8 cellular contexts compared by ENCODE assay signal in genomic region chr19:12995596-12996541, GRCh38. TPM values are rescaled to one million over a fixed set of nuclear protein-coding genes. Genes with fewer than 3 reads are reported as not detected.
DNase-seq lines count a peak whose midpoint lies in the region; ATAC-seq and TF ChIP-seq lines count a peak whose summit lies in the region.

No MANE protein-coding gene starts in this region.

- H3K4me3 ChIP-seq in gastrocnemius medialis: peak overlapping the region; percentile 63 to 86 (median 80)

- peak; percentile 25 for DNase-seq in stimulated activated CD4-positive, alpha-beta T cell treated with anti-CD3 and anti-CD28 coated beads, Interleukin-12 subunit alpha, Interleukin-12 subunit beta, amount 100 ng/mL, for 4 hours
- no peak for DNase-seq in stimulated activated CD4-positive, alpha-beta T cell treated with anti-CD3 and anti-CD28 coated beads, Interleukin-2, amount 100 ng/mL, for 24 hours
- DNase-seq in left ventricle myocardium superior: peak; percentile 64
- no peak for DNase-seq in gastrocnemius medialis
- DNase-seq in NCI-H2171 treated with DMSO at 0.1 percent for 48 hours (lab: John Stamatoyannopoulos, UW): no peak

- H3K9me3 ChIP-seq in gastrocnemius medialis: no peaks in the 10 kb centered on the region

- H3K27ac Mint-ChIP-seq in activated T-helper 17 cell treated with anti-CD3 and anti-CD28 coated beads, Interleukin-2, amount 50 U/mL, for 72 hours: no peak overlapping the region

- peak overlapping the region; percentile 29 for H3K4me3 Mint-ChIP-seq in activated T-helper 17 cell treated with anti-CD3 and anti-CD28 coated beads, Interleukin-2, amount 50 U/mL, for 72 hours

- H3K27ac ChIP-seq in gastrocnemius medialis: peak overlapping the region; percentile 97 to 100 (median 99)

- no peaks in the 10 kb centered on the region for H3K27me3 ChIP-seq in gastrocnemius medialis

- H3K36me3 ChIP-seq in gastrocnemius medialis: no peaks in the 10 kb centered on the region

- no peaks in the 10 kb centered on the region for H3K9me3 Mint-ChIP-seq in activated T-helper 17 cell treated with anti-CD3 and anti-CD28 coated beads, Interleukin-2, amount 50 U/mL, for 72 hours

- no peak for TF ChIP-seq CTCF in gastrocnemius medialis (IDR thresholded peaks at IDR 0.05 in 4 of 5, conservative IDR thresholded peaks at IDR 0.05 in 1 of 5)

- intact Hi-C loops in left ventricle myocardium superior (cut with micrococcal nuclease): no loop called here
- intact Hi-C loops in gastrocnemius medialis (cut with DNase I; ENCODE audit: low total_unique reads): loop anchor here (2.0 kb wide), 2 partner anchors 17 to 31 kb away; no protein-coding TSS in a partner anchor

- peak; percentile 38 for ATAC-seq in activated T-helper 17 cell treated with anti-CD3 and anti-CD28 coated beads, Interleukin-2, amount 50 U/mL, for 72 hours (replicated peaks)
- ATAC-seq in left ventricle myocardium superior (peak; percentile 39), gastrocnemius medialis (peak; percentile 34 to 37), GM18517 (IDR thresholded peaks at IDR 0.05; ENCODE audit: unreplicated experiment) (no peak), HG03439 (IDR thresholded peaks at IDR 0.05; ENCODE audit: unreplicated experiment) (no peak)

- peaks cover 6% of the 10 kb centered on the region for H3K4me1 Mint-ChIP-seq in activated T-helper 17 cell treated with anti-CD3 and anti-CD28 coated beads, Interleukin-2, amount 50 U/mL, for 72 hours

- peaks cover 38 to 44% of the 10 kb centered on the region in 2 donors for H3K4me1 ChIP-seq in gastrocnemius medialis

- H3K36me3 Mint-ChIP-seq in activated T-helper 17 cell treated with anti-CD3 and anti-CD28 coated beads, Interleukin-2, amount 50 U/mL, for 72 hours (ENCODE audit: low read depth): peaks cover 6% of the 10 kb centered on the region

- peak in 1 of 2 donors; percentile 9 for TF ChIP-seq POLR2A in gastrocnemius medialis (IDR thresholded peaks at IDR 0.05)

- peaks cover 16% of the 10 kb centered on the region for H3K27me3 Mint-ChIP-seq in activated T-helper 17 cell treated with anti-CD3 and anti-CD28 coated beads, Interleukin-2, amount 50 U/mL, for 72 hours

- in situ Hi-C loops in gastrocnemius medialis (cut with MboI; ENCODE audit: low sequenced_read_pairs in 4 of 4): no loop called here

RNA-seq across cellular contexts. Expression of gene NFIX, which starts 0.6 kb away (rescaled TPM):
- total RNA-seq in activated T-helper 17 cell treated with anti-CD3 and anti-CD28 coated beads, Interleukin-2, amount 50 U/mL, for 72 hours: 1 to 10 TPM in 1 of 2 donors, under 1 TPM in 1; 0.43 to 1.1 TPM
- 171 TPM for total RNA-seq in left ventricle myocardium superior
- total RNA-seq in gastrocnemius medialis: 100 to 1,000 TPM in 2 of 4 donors, 10 to 100 TPM in 2; 31.9 to 128 (median 105) TPM

RNA-seq across cellular contexts. Expression of gene DAND5, which starts 26.5 kb away (rescaled TPM):
- total RNA-seq in activated T-helper 17 cell treated with anti-CD3 and anti-CD28 coated beads, Interleukin-2, amount 50 U/mL, for 72 hours: under 1 TPM; 0.30 to 0.40 TPM
- total RNA-seq in left ventricle myocardium superior (11.2 TPM), gastrocnemius medialis (not detected)

RNA-seq across cellular contexts. Expression of gene GADD45GIP1, which starts 38.8 kb away (rescaled TPM):
- total RNA-seq in activated T-helper 17 cell treated with anti-CD3 and anti-CD28 coated beads, Interleukin-2, amount 50 U/mL, for 72 hours: 10 to 100 TPM; 17.0 to 27.9 TPM
- total RNA-seq in left ventricle myocardium superior: 28.7 TPM
- total RNA-seq in gastrocnemius medialis: 10 to 100 TPM; 50.7 to 71.0 (median 61.4) TPM

RNA-seq across cellular contexts. Expression of gene RAD23A, which starts 50.2 kb away (rescaled TPM):
- 100 to 1,000 TPM; 129 to 156 TPM for total RNA-seq in activated T-helper 17 cell treated with anti-CD3 and anti-CD28 coated beads, Interleukin-2, amount 50 U/mL, for 72 hours
- total RNA-seq in left ventricle myocardium superior (188 TPM), gastrocnemius medialis (100 to 1,000 TPM; 618 to 949 (median 780) TPM)

RNA-seq across cellular contexts. Expression of gene CALR, which starts 57.5 kb away (rescaled TPM):
- 100 to 1,000 TPM; 502 to 770 TPM for total RNA-seq in activated T-helper 17 cell treated with anti-CD3 and anti-CD28 coated beads, Interleukin-2, amount 50 U/mL, for 72 hours
- total RNA-seq in left ventricle myocardium superior: 422 TPM
- 100 to 1,000 TPM; 110 to 195 (median 135) TPM for total RNA-seq in gastrocnemius medialis

Comparison
In these comparisons a context has a peak if more than half of its experiments do, and no peak if none do; other contexts are left out.
1. DNase-seq: peak in stimulated activated CD4-positive, alpha-beta T cell treated with anti-CD3 and anti-CD28 coated beads, Interleukin-12 subunit alpha, Interleukin-12 subunit beta, amount 100 ng/mL, for 4 hours (single experiment) and left ventricle myocardium superior (single experiment); none in stimulated activated CD4-positive, alpha-beta T cell treated with anti-CD3 and anti-CD28 coated beads, Interleukin-2, amount 100 ng/mL, for 24 hours (0 of 2), gastrocnemius medialis (0 of 2) and NCI-H2171 treated with DMSO at 0.1 percent for 48 hours (single experiment).
2. ATAC-seq: peak in activated T-helper 17 cell treated with anti-CD3 and anti-CD28 coated beads, Interleukin-2, amount 50 U/mL, for 72 hours (single experiment), left ventricle myocardium superior (single experiment) and gastrocnemius medialis (2 of 2); none in GM18517 (single experiment) and HG03439 (single experiment).
3. RNA of gene NFIX, which starts 0.6 kb away (total RNA-seq): 171 TPM in left ventricle myocardium superior (single experiment) and 31.9 to 128 TPM in gastrocnemius medialis; 0.43 to 1.1 TPM in activated T-helper 17 cell treated with anti-CD3 and anti-CD28 coated beads, Interleukin-2, amount 50 U/mL, for 72 hours; every median in the first group is over 10 times any median in the second.